ENCODE assay signal across 22 cellular contexts in genomic region chr2:156098506-156098905, GRCh38.
"Had no signal": no experiment of that assay in that cellular context is flagged by ENCODE, and none has a peak within 500 bp of the region (broad histone marks: within the 10 kb centered on the region; RNA-seq: fewer than 3 reads in every experiment).

No MANE protein-coding gene starts in this region.

- H3K4me1 ChIP-seq: gastroesophageal sphincter, sigmoid colon, testis, uterus had no signal

- DNase-seq: activated CD4-positive, alpha-beta T cell treated with anti-CD3 and anti-CD28 coated beads, Interleukin-2, amount 50 U/mL, for 4 hours; activated CD8-positive, alpha-beta memory T cell treated with anti-CD3 and anti-CD28 coated beads for 24 hours; activated CD8-positive, alpha-beta memory T cell treated with anti-CD3 and anti-CD28 coated beads, Interleukin-2, amount 50 U/mL, for 4 hours; activated T-cell treated with anti-CD3 and anti-CD28 coated beads, Interleukin-2, amount 50 U/mL, for 24 hours; effector memory CD4-positive, alpha-beta T cell; head of caudate nucleus; hypothalamus; left ventricle myocardium superior; mammary epithelial cell; naive thymus-derived CD8-positive, alpha-beta T cell; retina; sigmoid colon; stimulated activated CD4-positive, alpha-beta T cell treated with anti-CD3 and anti-CD28 coated beads, Interleukin-15, amount 100 ng/mL, for 24 hours; stimulated activated CD8-positive, alpha-beta memory T cell treated with anti-CD3 and anti-CD28 coated beads, Interleukin-4, amount 100 ng/mL, for 48 hours; stimulated activated naive B cell treated with anti-CD40 and anti-IgM and Interleukin-4, amounts not matched to agents 10 μg/mL and 1 μg/mL and 100 μg/mL, for 72 hours; testis; trophoblast cell; uterus had no signal

- H3K27me3 ChIP-seq: gastroesophageal sphincter, sigmoid colon, testis, uterus had no signal

- H3K4me2 ChIP-seq: smooth muscle cell had no signal

- H3K9me3 ChIP-seq: gastroesophageal sphincter, sigmoid colon, testis, uterus had no signal

- ATAC-seq: activated T-helper 17 cell treated with anti-CD3 and anti-CD28 coated beads, Interleukin-2, amount 50 U/mL, for 72 hours; gastroesophageal sphincter; left ventricle myocardium superior; naive thymus-derived CD8-positive, alpha-beta T cell; stimulated activated naive B cell treated with anti-CD40 and anti-IgM and Interleukin-4, amounts not matched to agents 10 μg/mL and 1 μg/mL and 100 μg/mL, for 72 hours; WTC11 had no signal

- H3K36me3 ChIP-seq: gastroesophageal sphincter, sigmoid colon, uterus had no signal

- H3K4me3 ChIP-seq: gastroesophageal sphincter, sigmoid colon, smooth muscle cell, testis, uterus had no signal

- H3K27ac ChIP-seq: gastroesophageal sphincter, sigmoid colon, testis, uterus had no signal
